In genomic region chr10:90745565-90745964, GRCh38 we compare ENCODE assay signal across 25 cellular contexts.
"Had no signal": no experiment of that assay in that cellular context is flagged by ENCODE, and none has a peak within 500 bp of the region (broad histone marks: within the 10 kb centered on the region; RNA-seq: fewer than 3 reads in every experiment).

No MANE protein-coding gene starts in this region.

- H3K79me2 ChIP-seq: hepatocyte had no signal

- DNase-seq: activated CD4-positive, alpha-beta memory T cell treated with anti-CD3 and anti-CD28 coated beads, Interleukin-2, amount 10 ng/mL, durations not matched to agents 7 days and 5 days; activated CD4-positive, alpha-beta T cell treated with anti-CD3 and anti-CD28 coated beads, Interleukin-2, amount 10 ng/mL, durations not matched to agents 24 days and 14 days; activated effector memory CD4-positive, alpha-beta T cell treated with Interleukin-2 at 50 U/mL for 16 hours; activated naive CD4-positive, alpha-beta T cell treated with anti-CD3 and anti-CD28 coated beads, Interleukin-2, amount 50 U/mL, for 16 hours; activated naive CD8-positive, alpha-beta T cell treated with anti-CD3 and anti-CD28 coated beads, Interleukin-2, amount 50 U/mL, for 24 hours; activated T-cell treated with anti-CD3 and anti-CD28 coated beads, Interleukin-2, amount 50 U/mL, for 72 hours; cerebellar nuclear complex; glutamatergic neuron; immature natural killer cell; lower lobe of right lung; mesendoderm; mucosa of descending colon; nucleus accumbens; sigmoid colon; spleen; stimulated activated CD4-positive, alpha-beta T cell treated with anti-CD3 and anti-CD28 coated beads, Interleukin-4, amount 100 ng/mL, for 1 hour; stimulated activated naive CD4-positive, alpha-beta T cell; testis; upper lobe of left lung had no signal

- H3K27ac Mint-ChIP-seq: activated CD4-positive, alpha-beta memory T cell treated with anti-CD3 and anti-CD28 coated beads, Interleukin-2, amount 10 ng/mL, durations not matched to agents 7 days and 5 days; activated CD4-positive, alpha-beta T cell treated with anti-CD3 and anti-CD28 coated beads, Interleukin-2, amount 10 ng/mL, durations not matched to agents 24 days and 14 days; activated naive CD8-positive, alpha-beta T cell treated with anti-CD3 and anti-CD28 coated beads, Interleukin-2, amount 50 U/mL, for 24 hours; activated T-cell treated with anti-CD3 and anti-CD28 coated beads, Interleukin-2, amount 50 U/mL, for 72 hours; immature natural killer cell; T-helper 2 cell treated with Interferon-gamma antibody and Interleukin-4, amounts not matched to agents 5 μg/mL and 100 μg/mL, for 36 hours had no signal

- H3K9me3 ChIP-seq: lower lobe of right lung, mucosa of descending colon, sigmoid colon, spleen, testis, upper lobe of left lung had no signal

- FAIRE-seq: frontal cortex had no signal

- H3K27ac ChIP-seq: hepatocyte, lower lobe of right lung, sigmoid colon, spleen, testis, upper lobe of left lung, VCaP had no signal

- H3K9me3 Mint-ChIP-seq: activated CD4-positive, alpha-beta memory T cell treated with anti-CD3 and anti-CD28 coated beads, Interleukin-2, amount 10 ng/mL, durations not matched to agents 7 days and 5 days; activated CD4-positive, alpha-beta T cell treated with anti-CD3 and anti-CD28 coated beads, Interleukin-2, amount 10 ng/mL, durations not matched to agents 24 days and 14 days; activated naive CD8-positive, alpha-beta T cell treated with anti-CD3 and anti-CD28 coated beads, Interleukin-2, amount 50 U/mL, for 24 hours; activated T-cell treated with anti-CD3 and anti-CD28 coated beads, Interleukin-2, amount 50 U/mL, for 72 hours; T-helper 2 cell treated with Interferon-gamma antibody and Interleukin-4, amounts not matched to agents 5 μg/mL and 100 μg/mL, for 36 hours had no signal

- H3K27me3 ChIP-seq: sigmoid colon, testis, upper lobe of left lung had no signal

- H3K4me3 ChIP-seq: hepatocyte, lower lobe of right lung, mucosa of descending colon, sigmoid colon, spleen, testis, upper lobe of left lung had no signal

- H3K36me3 Mint-ChIP-seq: immature natural killer cell had no signal

- H3K36me3 ChIP-seq: lower lobe of right lung, sigmoid colon, spleen, upper lobe of left lung had no signal

- H3K4me2 ChIP-seq: hepatocyte had no signal

- H2AFZ ChIP-seq: hepatocyte had no signal

- H3K4me3 Mint-ChIP-seq: activated CD4-positive, alpha-beta memory T cell treated with anti-CD3 and anti-CD28 coated beads, Interleukin-2, amount 10 ng/mL, durations not matched to agents 7 days and 5 days; activated CD4-positive, alpha-beta T cell treated with anti-CD3 and anti-CD28 coated beads, Interleukin-2, amount 10 ng/mL, durations not matched to agents 24 days and 14 days; activated naive CD8-positive, alpha-beta T cell treated with anti-CD3 and anti-CD28 coated beads, Interleukin-2, amount 50 U/mL, for 24 hours; activated T-cell treated with anti-CD3 and anti-CD28 coated beads, Interleukin-2, amount 50 U/mL, for 72 hours; immature natural killer cell; T-helper 2 cell treated with Interferon-gamma antibody and Interleukin-4, amounts not matched to agents 5 μg/mL and 100 μg/mL, for 36 hours had no signal

- H3K4me1 ChIP-seq: lower lobe of right lung, sigmoid colon, spleen, testis, upper lobe of left lung had no signal

- ATAC-seq: activated CD4-positive, CD25-positive, alpha-beta regulatory T cell treated with anti-CD3 and anti-CD28 coated beads, Interleukin-2, amount 50 U/mL, for 24 hours; activated naive CD8-positive, alpha-beta T cell treated with anti-CD3 and anti-CD28 coated beads, Interleukin-2, amount 50 U/mL, for 24 hours; activated T-cell treated with anti-CD3 and anti-CD28 coated beads, Interleukin-2, amount 50 U/mL, for 72 hours; left lobe of liver; lower lobe of right lung; mucosa of descending colon had no signal

- H3K4me1 Mint-ChIP-seq: activated CD4-positive, alpha-beta memory T cell treated with anti-CD3 and anti-CD28 coated beads, Interleukin-2, amount 10 ng/mL, durations not matched to agents 7 days and 5 days; activated CD4-positive, alpha-beta T cell treated with anti-CD3 and anti-CD28 coated beads, Interleukin-2, amount 10 ng/mL, durations not matched to agents 24 days and 14 days; immature natural killer cell had no signal
